ENCODE assay signal across 27 cellular contexts in the genomic region with DNA sequence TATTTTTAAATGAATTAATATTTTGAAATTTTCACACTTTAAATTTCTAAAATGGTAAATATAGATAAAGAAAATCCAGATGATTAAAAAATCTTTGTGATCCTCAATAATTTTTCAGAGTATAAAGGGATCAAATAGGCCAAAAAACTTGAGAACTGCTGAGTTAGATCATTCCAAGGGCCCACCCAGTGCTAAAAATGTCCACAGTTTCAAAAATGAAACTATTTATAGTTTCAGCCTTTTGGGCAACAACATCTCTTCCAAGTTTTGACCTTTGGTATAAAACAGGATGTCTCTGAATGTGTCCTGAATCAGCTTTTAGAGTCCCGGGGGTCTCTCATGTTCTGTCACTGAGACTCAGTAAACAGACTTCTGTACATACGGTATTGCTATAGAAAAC. TPM values are rescaled to one million over a fixed set of nuclear protein-coding genes. Genes with fewer than 3 reads are reported as not detected.
"Had no signal": no experiment of that assay in that cellular context is flagged by ENCODE, and none has a peak within 500 bp of the region (broad histone marks: within the 10 kb centered on the region; RNA-seq: fewer than 3 reads in every experiment).

No MANE protein-coding gene starts in this region.

- DNase-seq: activated B cell treated with CpG ODN at 0.5 μM for 24 hours; activated CD4-positive, alpha-beta T cell treated with anti-CD3 and anti-CD28 coated beads for 1 hour; activated CD4-positive, alpha-beta T cell treated with anti-CD3 and anti-CD28 coated beads, Interleukin-2, amount 10 ng/mL, durations not matched to agents 24 days and 14 days; activated CD4-positive, alpha-beta T cell treated with anti-CD3 and anti-CD28 coated beads, Interleukin-2, amount 50 U/mL, for 48 hours; activated CD8-positive, alpha-beta memory T cell treated with anti-CD3 and anti-CD28 coated beads for 24 hours; activated gamma-delta T cell; activated naive CD4-positive, alpha-beta T cell treated with anti-CD3 and anti-CD28 coated beads for 36 hours; activated T-cell treated with anti-CD3 and anti-CD28 coated beads, Interleukin-2, amount 50 U/mL, for 48 hours; anterior cingulate cortex; NCI-H1092; NCI-H1417; NCI-H1694 treated with DMSO at 0.1 percent for 48 hours; NCI-H2029 treated with DMSO at 0.1 percent for 48 hours; NCI-H345; NCI-H510A; NCI-H526 treated with DMSO at 0.1 percent for 48 hours; NCI-H82; SIG-M5; T-helper 17 cell; T-helper 9 cell had no signal

- H3K4me2 ChIP-seq: KMS-11 had no signal

- H3K27me3 ChIP-seq: adrenal gland, breast epithelium had no signal

- ATAC-seq: activated T-helper 17 cell treated with anti-CD3 and anti-CD28 coated beads, Interleukin-2, amount 50 U/mL, for 72 hours; T-helper 17 cell had no signal

- H3K4me3 ChIP-seq: adrenal gland, breast epithelium had no signal

- H3K9ac ChIP-seq: KMS-11 had no signal

- H3K9me3 ChIP-seq: adrenal gland, breast epithelium had no signal

- H3K36me3 ChIP-seq: breast epithelium had no signal

- H3K4me1 ChIP-seq: adrenal gland, breast epithelium had no signal

- H3K27ac ChIP-seq: KMS-11 had no signal

RNA-seq across cellular contexts. Expression of gene SLC16A8, which starts 47.4 kb away (rescaled TPM):
- total RNA-seq: activated B cell treated with CpG ODN at 0.5 μM for 24 hours; activated CD4-positive, alpha-beta T cell treated with anti-CD3 and anti-CD28 coated beads, Interleukin-2, amount 10 ng/mL, durations not matched to agents 24 days and 14 days; activated naive CD4-positive, alpha-beta T cell treated with anti-CD3 and anti-CD28 coated beads for 36 hours; activated T-helper 17 cell treated with anti-CD3 and anti-CD28 coated beads, Interleukin-2, amount 50 U/mL, for 72 hours; MCF 10A; OCI-LY7; RPMI7951; T-helper 17 cell had no signal
